29 cellular contexts compared by ENCODE assay signal in the genomic region with DNA sequence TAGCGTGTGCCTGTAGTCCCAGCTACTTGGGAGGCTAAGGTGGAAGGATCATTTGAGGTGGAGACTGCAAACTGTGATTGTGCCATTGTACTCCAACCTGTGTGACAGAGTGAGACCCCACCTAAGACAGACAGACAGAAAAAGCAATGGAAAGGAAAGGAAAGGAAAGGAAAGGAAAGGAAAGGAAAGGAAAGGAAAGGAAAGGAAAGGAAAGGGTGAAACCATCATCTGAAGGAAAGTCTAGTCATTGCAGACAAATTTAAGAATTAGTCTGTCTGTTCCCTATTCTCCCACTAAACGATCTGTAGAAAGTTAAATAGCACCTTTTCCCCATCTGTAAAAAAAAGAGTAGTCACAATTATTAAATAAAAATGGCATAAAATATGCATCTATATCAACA.
A peak's percentile ranks its signal among the peaks of the same experiment; 100 is the strongest.
DNase-seq lines count a peak whose midpoint lies in the region; ATAC-seq and TF ChIP-seq lines count a peak whose summit lies in the region.
"Had no signal": no experiment of that assay in that cellular context is flagged by ENCODE, and none has a peak within 500 bp of the region (broad histone marks: within the 10 kb centered on the region; RNA-seq: fewer than 3 reads in every experiment).

No MANE protein-coding gene starts in this region.

- H3K27ac ChIP-seq in HEK293 (ENCODE audit: extremely low read depth, low read depth, low read length) (no peak overlapping the region), IMR-90 (ENCODE audit: insufficient read depth, low read length) (no peak overlapping the region)
- H3K27ac ChIP-seq: 22Rv1; A549; BLaER1 treated with 17β-estradiol and CSF1 and Interleukin-3, amounts not matched to agents 10 nM and 100 nM; C4-2B had no signal

- no peak overlapping the region for H3K9ac ChIP-seq in IMR-90 (ENCODE audit: low read depth, low read length)
- H3K9ac ChIP-seq: BLaER1; BLaER1 treated with 17β-estradiol and CSF1 and Interleukin-3, amounts not matched to agents 10 nM and 100 nM had no signal

- BruUV-seq in IMR-90 (replicated peaks; lab: Mats Ljungman, UMichigan): no TSS peak

- H2BK20ac ChIP-seq in IMR-90 (ENCODE audit: low read depth, low read length): no peak overlapping the region

- H2AK5ac ChIP-seq in IMR-90 (ENCODE audit: low read depth, low read length): no peak overlapping the region

- H3K4me2 ChIP-seq in IMR-90 (ENCODE audit: low read depth, low read length): no peak overlapping the region
- H3K4me2 ChIP-seq: A549 had no signal

- CTCF ChIA-PET in HEK293 (lab: Yijun Ruan, JAX) (interaction anchor here (0.6 kb wide), 1 partner anchor 11 kb away, joined by 3 read pairs; no protein-coding TSS in a partner anchor), IMR-90 (lab: Yijun Ruan, JAX) (no interaction called here)

- H4K5ac ChIP-seq in IMR-90 (ENCODE audit: low read depth, low read length): no peak overlapping the region

- H3K27me3 ChIP-seq in IMR-90 (ENCODE audit: control insufficient read depth, insufficient read depth, low read length): no peaks in the 10 kb centered on the region; the same call in 1 of the 2 replicates
- H3K27me3 ChIP-seq: BLaER1; BLaER1 treated with 17β-estradiol and CSF1 and Interleukin-3, amounts not matched to agents 10 nM and 100 nM had no signal

- POLR2A ChIA-PET in HEK293 (lab: Yijun Ruan, JAX): no interaction called here
- POLR2A ChIA-PET in IMR-90 (lab: Charles Lee; ENCODE audit: unreplicated experiment): no interaction called here

- peak overlapping the region; percentile 50 for H2BK5ac ChIP-seq in IMR-90 (ENCODE audit: low read depth, low read length, poor library complexity, severe bottlenecking)

- no peak for ATAC-seq in IMR-90 (ENCODE audit: low read depth)
- ATAC-seq: A549; CD8-positive, alpha-beta T cell had no signal

- H2BK120ac ChIP-seq in IMR-90 (ENCODE audit: low read depth, low read length): no peak overlapping the region

- no peak overlapping the region for H3K14ac ChIP-seq in IMR-90 (replicated peaks; ENCODE audit: low read depth, low read length)

- no peak overlapping the region for H4K8ac ChIP-seq in IMR-90 (ENCODE audit: low read depth in 2 of 2, low read length in 2 of 2)

- TF ChIP-seq POLR2A in IMR-90 (IDR thresholded peaks at IDR 0.05; ENCODE audit: low read depth, low read length): no peak

- no peak overlapping the region for H2BK15ac ChIP-seq in IMR-90 (ENCODE audit: low read depth, low read length)

- H3K4me3 ChIP-seq in HEK293 (ENCODE audit: low read depth, low read length) (no peak overlapping the region), IMR-90 (ENCODE audit: insufficient read depth, low read depth, low read length) (no peak overlapping the region)
- H3K4me3 ChIP-seq: A549; BLaER1; BLaER1 treated with 17β-estradiol and CSF1 and Interleukin-3, amounts not matched to agents 10 nM and 100 nM had no signal

- H3K36me3 ChIP-seq in HEK293 (ENCODE audit: control insufficient read depth in 2 of 2, insufficient read depth in 1 of 2, low read length in 2 of 2): no peaks in the 10 kb centered on the region
- no peaks in the 10 kb centered on the region for H3K36me3 ChIP-seq in IMR-90 (ENCODE audit: control insufficient read depth, insufficient read depth, low read length)
- H3K36me3 ChIP-seq: BE2C; BLaER1; BLaER1 treated with 17β-estradiol and CSF1 and Interleukin-3, amounts not matched to agents 10 nM and 100 nM had no signal

- H3K79me1 ChIP-seq in IMR-90 (ENCODE audit: low read depth in 1 of 2, low read length in 2 of 2): no peaks in the 10 kb centered on the region

- WGBS in IMR-90 (ENCODE audit: extremely low coverage in 2 of 2, insufficient read length in 1 of 2), 2 experiments: no CpG with 5 or more reads among the region's 2 CpGs

- no peaks in the 10 kb centered on the region for H4K20me1 ChIP-seq in IMR-90 (ENCODE audit: insufficient read depth, low read length)
- H4K20me1 ChIP-seq: BLaER1; BLaER1 treated with 17β-estradiol and CSF1 and Interleukin-3, amounts not matched to agents 10 nM and 100 nM had no signal

- H3K18ac ChIP-seq in IMR-90 (ENCODE audit: low read depth, low read length): no peak overlapping the region

- H2AFZ ChIP-seq in IMR-90 (replicated peaks; ENCODE audit: low read length, poor library complexity): no peak overlapping the region

- in situ Hi-C loops in IMR-90 (cut with MboI; ENCODE audit: low sequenced_read_pairs): no loop called here
- in situ Hi-C loops in G401 (cut with HindIII; ENCODE audit: low sequenced_read_pairs): no loop called here

- H3K9me1 ChIP-seq in IMR-90 (ENCODE audit: insufficient read depth, low read length): no peaks in the 10 kb centered on the region

- dilution Hi-C loops in IMR-90 (cut with HindIII; ENCODE audit: low sequenced_read_pairs, unreplicated experiment): no loop called here

- no peak overlapping the region for H4K91ac ChIP-seq in IMR-90 (ENCODE audit: insufficient read depth, low read depth, low read length)

- no peak overlapping the region for H3K56ac ChIP-seq in IMR-90 (ENCODE audit: extremely low read depth, insufficient read depth, low read length)

- no peak for TF ChIP-seq RAD21 in IMR-90 (IDR thresholded peaks at IDR 0.05; ENCODE audit: low read length)

- intact Hi-C loops in IMR-90 (cut with micrococcal nuclease): no loop called here

- H3K9me3 ChIP-seq in HEK293 (ENCODE audit: control insufficient read depth, insufficient read depth, low read depth, low read length): no peaks in the 10 kb centered on the region
- H3K9me3 ChIP-seq in IMR-90 (ENCODE audit: control insufficient read depth, insufficient read depth, low read length): no peaks in the 10 kb centered on the region
- H3K9me3 ChIP-seq: A549, BE2C, Caco-2 had no signal

- no peak overlapping the region for H2AK9ac ChIP-seq in IMR-90 (replicated peaks; ENCODE audit: low read depth, low read length, poor library complexity)

- no peak for DNase-seq in IMR-90
- no peak for DNase-seq in NCI-H2029 treated with DMSO at 0.1 percent for 48 hours (lab: John Stamatoyannopoulos, UW)
- DNase-seq in G401 (ENCODE audit: low spot score): no peak
- DNase-seq: 8988T; ACHN; AML-193; BE2C; C1 segment of cervical spinal cord; Caco-2; Calu3; CD4-positive, alpha-beta memory T cell; CD4-positive, alpha-beta T cell; CD4-positive, CD25-positive, alpha-beta regulatory T cell; CD8-positive, alpha-beta memory T cell; CD8-positive, alpha-beta T cell; COR-L47; DMS 273 treated with DMSO at 0.1 percent for 48 hours; DMS153; DMS53; DMS79; DMS79 treated with DMSO at 0.1 percent for 48 hours; DND-41; EL had no signal

- H3K23ac ChIP-seq in IMR-90 (ENCODE audit: low read depth, low read length): no peak overlapping the region

- H3K4me1 ChIP-seq in HEK293 (ENCODE audit: control insufficient read depth, insufficient read depth, low read length): peaks cover 3% of the 10 kb centered on the region; the same call in 1 of the 2 replicates
- no peaks in the 10 kb centered on the region for H3K4me1 ChIP-seq in IMR-90 (ENCODE audit: control insufficient read depth, insufficient read depth, low read length)
- H3K4me1 ChIP-seq: BE2C, Caco-2 had no signal

- no peak overlapping the region for H3K4ac ChIP-seq in IMR-90 (ENCODE audit: low read depth, low read length)

- TF ChIP-seq CTCF in HEK293 (tag by site-specific recombination; IDR thresholded peaks at IDR 0.05) (no peak), IMR-90 (conservative IDR thresholded peaks at IDR 0.05; ENCODE audit: low read depth, low read length) (no peak)

TF ChIP-seq in HEK293, 187 proteins besides CTCF, POLR2A, EP300 and RAD21 (continues in another document):
- TF ChIP-seq ZNF473 (tag by site-specific recombination; IDR thresholded peaks at IDR 0.05) (no peak), PRDM1 (tag by site-specific recombination; IDR thresholded peaks at IDR 0.05) (peak; percentile 100)

TF ChIP-seq in IMR-90, 13 proteins besides CTCF, POLR2A, EP300 and RAD21:
- no peak for TF ChIP-seq BHLHE40 (IDR thresholded peaks at IDR 0.05; ENCODE audit: low read depth, low read length)
- TF ChIP-seq FOS (IDR thresholded peaks at IDR 0.05; ENCODE audit: low read depth, low read length): no peak
- TF ChIP-seq RCOR1 (IDR thresholded peaks at IDR 0.05; ENCODE audit: insufficient replicate concordance, low read length): no peak
- TF ChIP-seq SMC3 (IDR thresholded peaks at IDR 0.05; ENCODE audit: low read depth, low read length): no peak
